1 cellular context compared by ENCODE assay signal in the genomic region with DNA sequence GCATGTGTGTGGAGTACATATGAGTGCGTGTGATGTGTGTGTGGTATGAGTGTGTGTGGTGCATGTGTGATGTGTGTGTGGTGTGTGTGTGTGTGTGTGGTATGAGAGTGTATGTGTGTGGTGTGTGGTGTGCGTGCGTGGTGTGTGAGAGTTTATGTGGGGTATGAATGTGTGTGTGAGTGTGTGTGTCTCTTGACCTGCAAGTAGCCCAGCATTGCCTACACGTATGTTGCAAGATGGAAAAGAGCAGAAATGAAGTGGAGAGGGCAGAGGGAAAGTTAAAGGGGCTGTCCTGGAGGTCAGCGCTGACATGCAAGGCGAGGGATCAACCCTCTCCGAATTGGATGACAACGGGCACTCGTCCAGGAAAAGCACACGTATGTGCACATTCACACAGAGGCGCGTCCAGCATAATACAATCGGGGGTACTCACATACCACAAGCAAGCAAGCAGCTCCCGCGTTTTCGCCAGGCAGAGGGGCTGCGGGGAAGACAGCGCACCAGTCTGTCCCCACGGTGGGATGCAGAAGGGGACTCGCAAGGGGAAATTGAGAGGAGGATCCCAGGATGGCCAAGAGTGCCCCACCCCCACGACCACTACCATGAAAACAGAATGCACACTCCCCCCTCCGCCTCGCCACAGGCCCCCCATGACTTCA.
TF ChIP-seq lines count a peak whose summit lies in the region.

No MANE protein-coding gene starts in this region.

TF ChIP-seq in HEK293, 187 proteins besides CTCF, POLR2A, EP300 and RAD21 (continued from another document):
- no peak for TF ChIP-seq PRDM4 (tag by site-specific recombination; IDR thresholded peaks at IDR 0.05)
- TF ChIP-seq ZNF548 (tag by site-specific recombination; IDR thresholded peaks at IDR 0.05): peak; percentile 32; the same call in 1 of the 2 replicates
- TF ChIP-seq HOXD13 (CRISPR knock-in tag; IDR thresholded peaks at IDR 0.05; ENCODE audit: borderline replicate concordance): peak; percentile 2; the same call in 1 of the 2 replicates
- TF ChIP-seq ZNF155 (tag by site-specific recombination; IDR thresholded peaks at IDR 0.05): no peak
- TF ChIP-seq ZNF843 (tag by site-specific recombination; IDR thresholded peaks at IDR 0.05): no peak
- TF ChIP-seq ZNF664 (tag by site-specific recombination; IDR thresholded peaks at IDR 0.05): no peak
